2 cellular contexts compared by ENCODE assay signal in genomic region chr3:32217339-32217738, GRCh38.
TF ChIP-seq lines count a peak whose summit lies in the region.

No MANE protein-coding gene starts in this region.

TF ChIP-seq in HepG2, 621 proteins besides CTCF, POLR2A, EP300 and RAD21 (continued from another document):
- TF ChIP-seq TBX2 (CRISPR knock-in tag; IDR thresholded peaks at IDR 0.05; ENCODE audit: borderline replicate concordance) (0 out of 2 replicates have a peak, but pooled peaks have one; percentile 22), FOXP4 (CRISPR knock-in tag; IDR thresholded peaks at IDR 0.05) (peak; percentile 36; the same call in 1 of the 2 replicates), ZNF879 (CRISPR knock-in tag; IDR thresholded peaks at IDR 0.05) (no peak), GMEB1 (CRISPR knock-in tag; IDR thresholded peaks at IDR 0.05; ENCODE audit: borderline replicate concordance) (no peak), ATF3 (CRISPR knock-in tag; IDR thresholded peaks at IDR 0.05) (no peak)

TF ChIP-seq in SK-N-SH treated with all-trans-retinoic acid at 6 μM for 48 hours, 23 proteins besides CTCF, POLR2A, EP300 and RAD21 (continued from another document):
- TF ChIP-seq CSRNP3 (CRISPR knock-in tag; IDR thresholded peaks at IDR 0.05): no peak
- no peak for TF ChIP-seq ZNF565 (CRISPR knock-in tag; conservative IDR thresholded peaks at IDR 0.05; ENCODE audit: low read depth)
- no peak for TF ChIP-seq ZC3H10 (CRISPR knock-in tag; IDR thresholded peaks at IDR 0.05)
- TF ChIP-seq ESRRG (CRISPR knock-in tag; IDR thresholded peaks at IDR 0.05): no peak
- TF ChIP-seq SNAI2 (CRISPR knock-in tag; IDR thresholded peaks at IDR 0.05): no peak
- TF ChIP-seq PPARA (CRISPR knock-in tag; IDR thresholded peaks at IDR 0.05; ENCODE audit: borderline replicate concordance): no peak
- TF ChIP-seq TCF4 (CRISPR knock-in tag; IDR thresholded peaks at IDR 0.05; ENCODE audit: borderline replicate concordance): no peak
- no peak for TF ChIP-seq BACH2 (CRISPR knock-in tag; IDR thresholded peaks at IDR 0.05; ENCODE audit: borderline replicate concordance)
